22 cellular contexts compared by ENCODE assay signal in the genomic region with DNA sequence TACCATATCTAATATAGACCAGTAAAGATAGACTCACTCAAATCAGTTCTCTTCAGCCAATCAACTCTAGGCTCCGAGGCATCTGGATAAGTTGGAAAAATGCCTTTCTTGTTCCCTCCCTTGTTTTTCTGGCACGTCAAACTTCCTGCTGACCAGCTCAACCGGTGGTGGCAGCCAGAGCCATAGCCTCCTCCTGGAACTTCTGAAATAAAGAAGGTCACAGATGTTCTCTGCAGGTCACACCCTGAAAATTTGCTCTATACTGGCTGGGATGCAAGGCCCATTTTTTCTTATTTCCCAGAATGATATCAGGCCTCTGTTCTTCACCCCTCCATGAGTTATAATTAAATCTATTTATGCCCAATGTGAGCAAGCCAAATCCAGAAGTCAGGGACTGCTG.
DNase-seq lines count a peak whose midpoint lies in the region; ATAC-seq, FAIRE-seq and TF ChIP-seq lines count a peak whose summit lies in the region.
"Had no signal": no experiment of that assay in that cellular context is flagged by ENCODE, and none has a peak within 500 bp of the region (broad histone marks: within the 10 kb centered on the region; RNA-seq: fewer than 3 reads in every experiment).

No MANE protein-coding gene starts in this region.

- TF ChIP-seq RAD21 in GM12878 (IDR thresholded peaks at IDR 0.05; ENCODE audit: insufficient read depth, low read depth, low read length): no peak

- TF ChIP-seq EP300 in GM12878 (IDR thresholded peaks at IDR 0.05; ENCODE audit: borderline replicate concordance in 1 of 2, control insufficient read depth in 1 of 2, low read depth in 2 of 2, low read length in 2 of 2): no peak

- H3K36me3 ChIP-seq in GM12878 (ENCODE audit: control insufficient read depth in 2 of 2, insufficient read depth in 2 of 2, low read length in 1 of 2) (no peaks in the 10 kb centered on the region), heart left ventricle (no peaks in the 10 kb centered on the region), gastrocnemius medialis (no peaks in the 10 kb centered on the region)
- H3K36me3 ChIP-seq: BLaER1 had no signal

- no peak overlapping the region for H3K4me2 ChIP-seq in GM12878 (ENCODE audit: control insufficient read depth, insufficient read depth)
- H3K4me2 ChIP-seq: BLaER1 had no signal

- no peaks in the 10 kb centered on the region; the same call in 2 of the 3 replicates for H3K9me3 ChIP-seq in GM12878 (replicated peaks; ENCODE audit: control insufficient read depth, insufficient read depth, low read length)
- no peaks in the 10 kb centered on the region for H3K9me3 ChIP-seq in heart left ventricle
- H3K9me3 ChIP-seq in gastrocnemius medialis: no peaks in the 10 kb centered on the region
- H3K9me3 ChIP-seq: BLaER1 had no signal

- no peak for DNase-seq in GM12865 (ENCODE audit: low read depth)
- DNase-seq in GM12878 (ENCODE audit: low read depth, low spot score): no peak
- DNase-seq in heart left ventricle: peak in 4 of 5 donors; percentile 32 to 62 (median 36)
- peak; percentile 4 to 57 for DNase-seq in gastrocnemius medialis
- no peak for DNase-seq in NCI-H2081 (lab: John Stamatoyannopoulos, UW)
- DNase-seq in activated naive CD4-positive, alpha-beta T cell treated with Interleukin-2 at 50 U/mL for 16 hours: no peak
- DNase-seq: CD4-positive, CD25-positive, alpha-beta regulatory T cell; DMS153; NCI-H1048; NCI-H1417; NCI-H1694; NCI-H2029 treated with DMSO at 0.1 percent for 48 hours; NCI-H2227 treated with DMSO at 0.1 percent for 48 hours; NCI-H526 treated with DMSO at 0.1 percent for 48 hours; SIG-M5 had no signal

- no peaks in the 10 kb centered on the region for H3K79me2 ChIP-seq in GM12878 (ENCODE audit: control insufficient read depth, insufficient read depth, low read length)

- H4K20me1 ChIP-seq in GM12878 (ENCODE audit: control insufficient read depth, insufficient read depth): no peaks in the 10 kb centered on the region
- H4K20me1 ChIP-seq: BLaER1 had no signal

- ATAC-seq in GM12878 (no peak), heart left ventricle (peak; percentile 57 to 80 (median 72)), gastrocnemius medialis (peak; percentile 64 to 69), GM19351 (IDR thresholded peaks at IDR 0.05; ENCODE audit: unreplicated experiment) (no peak)
- ATAC-seq: HCT116, Panc1 had no signal

- intact Hi-C loops in GM12878 (cut with micrococcal nuclease; ENCODE audit: unreplicated experiment) (no loop called here), heart left ventricle (cut with DNase I) (loop anchor here in 3 of 10 donors (5.0 kb wide), 2 partner anchors 78 to 157 kb away; no protein-coding TSS in a partner anchor), gastrocnemius medialis (cut with DNase I; ENCODE audit: low total_unique reads) (no loop called here)

- no peak for FAIRE-seq in GM12878 (lab: Jason Lieb, UNC)
- FAIRE-seq: A204.1 had no signal

- no TSS peak for BruUV-seq in GM12878 (replicated peaks; lab: Mats Ljungman, UMichigan)

- no peak for TF ChIP-seq POLR2A in GM12878 (IDR thresholded peaks at IDR 0.05; ENCODE audit: low read depth, low read length)
- TF ChIP-seq POLR2A in heart left ventricle (IDR thresholded peaks at IDR 0.05): no peak
- no peak for TF ChIP-seq POLR2A in gastrocnemius medialis (IDR thresholded peaks at IDR 0.05)

- no peak overlapping the region for H2AFZ ChIP-seq in GM12878 (ENCODE audit: control insufficient read depth, low read depth, low read length)

- WGBS in GM12878 (ENCODE audit: insufficient coverage, insufficient replicate concordance, low lambda C conversion rate, missing lambda C conversion rate): 10% methylated on average over 3 of the region's 3 CpGs
- WGBS in heart left ventricle, 4 donors: 31 to 50% (median 46%) methylated on average over 3 of the region's 3 CpGs

- POLR2A ChIA-PET in GM12878 (lab: Charles Lee): no interaction called here

- H3K9ac ChIP-seq in GM12878 (ENCODE audit: control insufficient read depth, insufficient read depth, low read length): no peak overlapping the region
- H3K9ac ChIP-seq: BLaER1 had no signal

- TF ChIP-seq CTCF in GM12865 (IDR thresholded peaks at IDR 0.05; ENCODE audit: insufficient read depth, low read depth, low read length, missing control alignments) (no peak), GM12878 (IDR thresholded peaks at IDR 0.05 in 2 of 3, conservative IDR thresholded peaks at IDR 0.05 in 1 of 3; ENCODE audit: control insufficient read depth in 2 of 3, extremely low read depth in 1 of 3, insufficient read depth in 1 of 3, low read depth in 3 of 3, low read length in 3 of 3) (no peak), heart left ventricle (IDR thresholded peaks at IDR 0.05) (no peak), gastrocnemius medialis (IDR thresholded peaks at IDR 0.05 in 4 of 5, conservative IDR thresholded peaks at IDR 0.05 in 1 of 5) (no peak)

- SMC1A ChIA-PET in GM12878 (lab: Charles Lee; ENCODE audit: uncharacterized antibody, unreplicated experiment): no interaction called here

- RAD21 ChIA-PET in GM12878 (lab: Charles Lee; ENCODE audit: unreplicated experiment): no interaction called here

- H3K4me1 ChIP-seq in GM12878 (ENCODE audit: control insufficient read depth, insufficient read depth, low read length) (peaks cover 7% of the 10 kb centered on the region; the same call in 1 of the 2 replicates), heart left ventricle (peaks cover 0 to 43% (median 12%) of the 10 kb centered on the region in 12 donors), gastrocnemius medialis (peaks cover 0 to 5% of the 10 kb centered on the region in 2 donors)
- H3K4me1 ChIP-seq: BLaER1 had no signal

- H3K27ac ChIP-seq in GM12878 (ENCODE audit: control insufficient read depth, insufficient read depth): peak overlapping the region; percentile 11; the same call in 1 of the 2 replicates
- H3K27ac ChIP-seq in heart left ventricle: peak overlapping the region in 7 of 12 donors; percentile 11 to 79 (median 59)
- H3K27ac ChIP-seq in gastrocnemius medialis: peak overlapping the region in 3 of 4 donors; percentile 24 to 47 (median 43)
- H3K27ac ChIP-seq: BLaER1, RWPE1, SK-N-MC had no signal

- in situ Hi-C loops in GM12878 (cut with MboI) (no loop called here), gastrocnemius medialis (cut with MboI; ENCODE audit: low sequenced_read_pairs in 4 of 4) (no loop called here)

- H3K4me3 ChIP-seq in GM12865 (ENCODE audit: low read depth, low read length) (peak overlapping the region; percentile 19; the same call in 1 of the 2 replicates), GM12878 (no peak overlapping the region), heart left ventricle (no peak overlapping the region), gastrocnemius medialis (no peak overlapping the region)
- H3K4me3 ChIP-seq: BLaER1, SK-N-MC had no signal

- H3K27me3 ChIP-seq in GM12878 (replicated peaks in 1 of 2; ENCODE audit: control insufficient read depth in 2 of 2, insufficient read depth in 2 of 2, low read length in 1 of 2) (no peaks in the 10 kb centered on the region), heart left ventricle (no peaks in the 10 kb centered on the region), gastrocnemius medialis (no peaks in the 10 kb centered on the region)
- H3K27me3 ChIP-seq: BLaER1 had no signal

- CTCF ChIA-PET in GM12878 (lab: Yijun Ruan, JAX): no interaction called here

TF ChIP-seq in GM12878, 131 proteins besides CTCF, POLR2A, EP300 and RAD21:
- TF ChIP-seq MXI1 (IDR thresholded peaks at IDR 0.05; ENCODE audit: low read depth, low read length) (no peak), SMAD1 (IDR thresholded peaks at IDR 0.05; ENCODE audit: low read depth, partially characterized antibody) (no peak), MTA2 (IDR thresholded peaks at IDR 0.05; ENCODE audit: low read depth) (no peak), MTA3 (IDR thresholded peaks at IDR 0.05; ENCODE audit: borderline replicate concordance, low read length) (peak; percentile 16; the same call in 1 of the 2 replicates)
- TF ChIP-seq, protein P1, sequence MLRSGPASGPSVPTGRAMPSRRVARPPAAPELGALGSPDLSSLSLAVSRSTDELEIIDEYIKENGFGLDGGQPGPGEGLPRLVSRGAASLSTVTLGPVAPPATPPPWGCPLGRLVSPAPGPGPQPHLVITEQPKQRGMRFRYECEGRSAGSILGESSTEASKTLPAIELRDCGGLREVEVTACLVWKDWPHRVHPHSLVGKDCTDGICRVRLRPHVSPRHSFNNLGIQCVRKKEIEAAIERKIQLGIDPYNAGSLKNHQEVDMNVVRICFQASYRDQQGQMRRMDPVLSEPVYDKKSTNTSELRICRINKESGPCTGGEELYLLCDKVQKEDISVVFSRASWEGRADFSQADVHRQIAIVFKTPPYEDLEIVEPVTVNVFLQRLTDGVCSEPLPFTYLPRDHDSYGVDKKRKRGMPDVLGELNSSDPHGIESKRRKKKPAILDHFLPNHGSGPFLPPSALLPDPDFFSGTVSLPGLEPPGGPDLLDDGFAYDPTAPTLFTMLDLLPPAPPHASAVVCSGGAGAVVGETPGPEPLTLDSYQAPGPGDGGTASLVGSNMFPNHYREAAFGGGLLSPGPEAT (IDR thresholded peaks at IDR 0.05; ENCODE audit: low read depth): no peak

Comparison
In these comparisons a context has a peak if more than half of its experiments do, and no peak if none do; other contexts are left out.
1. DNase-seq: peak in heart left ventricle (4 of 5) and gastrocnemius medialis (2 of 2); none in GM12865 (single experiment), GM12878 (single experiment), NCI-H2081 (0 of 2) and activated naive CD4-positive, alpha-beta T cell treated with Interleukin-2 at 50 U/mL for 16 hours (single experiment).
2. ATAC-seq: peak in heart left ventricle (4 of 4) and gastrocnemius medialis (2 of 2); none in GM12878 (single experiment) and GM19351 (single experiment).
3. Peak in every context shown above with its lines, with median percentiles within 50 percentile points of each other: H3K27ac ChIP-seq.